Comparison of ENCODE assay signal across 8 cellular contexts in genomic region chr1:16623773-16624719, GRCh38. TPM values are rescaled to one million over a fixed set of nuclear protein-coding genes. Genes with fewer than 3 reads are reported as not detected.
DNase-seq lines count a peak whose midpoint lies in the region; TF ChIP-seq lines count a peak whose summit lies in the region.
"Not testable (repeated sequence)": the region's sequence is repeated elsewhere in the genome, so short reads cannot be mapped to it uniquely, and the experiment has no call there.

No MANE protein-coding gene starts in this region.

- H3K27ac ChIP-seq in colonic mucosa, result peak overlapping the region; percentile 49
- peak overlapping the region; percentile 36 for H3K27ac ChIP-seq in osteoblast (ENCODE audit: low read depth, low read length)
- peak overlapping the region; percentile 67 to 76 (median 69) for H3K27ac ChIP-seq in transverse colon

- H3K4me3 ChIP-seq in colonic mucosa; osteoblast (ENCODE audit: insufficient read depth, low read length); transverse colon: not testable (repeated sequence)

- TF ChIP-seq POLR2A in transverse colon (IDR thresholded peaks at IDR 0.05), result peak; percentile 29

- H3K4me1 ChIP-seq in colonic mucosa, result not testable (repeated sequence)
- H3K4me1 ChIP-seq in osteoblast (ENCODE audit: insufficient read depth, low read length) (peaks cover 13% of the 10 kb centered on the region), transverse colon (peaks cover 3 to 18% (median 15%) of the 10 kb centered on the region in 4 donors)

- peaks cover 24% of the 10 kb centered on the region for H4K20me1 ChIP-seq in osteoblast (ENCODE audit: insufficient read depth, low read length)

- DNase-seq in DMS 273 treated with DMSO at 0.1 percent for 48 hours (lab: John Stamatoyannopoulos, UW) (peak; percentile 85), NCI-H1092 treated with DMSO at 0.1 percent for 48 hours (lab: John Stamatoyannopoulos, UW) (peak; percentile 100), NCI-H345 treated with DMSO at 0.1 percent for 48 hours (lab: John Stamatoyannopoulos, UW; ENCODE audit: unreplicated experiment) (peak; percentile 69), colonic mucosa (peak; percentile 99), islet precursor cell (peak; percentile 72), osteoblast (ENCODE audit: insufficient read length, low spot score, missing footprints) (peak; percentile 83), transverse colon (peak; percentile 99)
- peak; percentile 64 for DNase-seq in activated CD8-positive, alpha-beta memory T cell treated with anti-CD3 and anti-CD28 coated beads for 24 hours

- H2AFZ ChIP-seq in osteoblast (ENCODE audit: low read length), result not testable (repeated sequence)

- H3K9ac ChIP-seq in colonic mucosa (ENCODE audit: low read depth in 2 of 2, low read length in 2 of 2), result peak overlapping the region; percentile 58 to 66

- not testable (repeated sequence) for TF ChIP-seq EP300 in transverse colon (IDR thresholded peaks at IDR 0.05; ENCODE audit: low read depth)

- WGBS in transverse colon (ENCODE audit: low coverage in 1 of 2), 2 donors, result 46 to 62% methylated on average over 4 to 27 of the region's 27 CpGs

- intact Hi-C loops in colonic mucosa (cut with DNase I); transverse colon (cut with DNase I; ENCODE audit: low total_unique reads): not testable (repeated sequence)

- TF ChIP-seq CTCF in colonic mucosa (IDR thresholded peaks at IDR 0.05); osteoblast (IDR thresholded peaks at IDR 0.05; ENCODE audit: extremely low read depth, low read depth, low read length); transverse colon (IDR thresholded peaks at IDR 0.05): not testable (repeated sequence)

- H3K4me2 ChIP-seq in osteoblast (ENCODE audit: insufficient read depth, low read length), result not testable (repeated sequence)

- not testable (repeated sequence) for H3K79me2 ChIP-seq in osteoblast (ENCODE audit: insufficient read depth, low read length)

- in situ Hi-C loops in transverse colon (cut with MboI; ENCODE audit: low pct_ligation_motif_present in 1 of 4, low pct_unique_long_range_greater_than_20kb in 1 of 4, low sequenced_read_pairs in 3 of 4), result loop anchor here in 1 of 4 donors (5.0 kb wide), 1 partner anchor 328 kb away; no protein-coding TSS in a partner anchor

- H3K27me3 ChIP-seq in colonic mucosa; osteoblast (ENCODE audit: insufficient read depth, low read length); transverse colon: not testable (repeated sequence)

- H3K9me3 ChIP-seq in colonic mucosa; osteoblast (ENCODE audit: low read depth, low read length); transverse colon: not testable (repeated sequence)

- H3K36me3 ChIP-seq in colonic mucosa (peaks cover 17% of the 10 kb centered on the region), osteoblast (ENCODE audit: insufficient read depth, low read length) (peaks cover 24% of the 10 kb centered on the region), transverse colon (peaks cover 0 to 23% (median 11%) of the 10 kb centered on the region in 4 donors)

RNA-seq across cellular contexts. Expression of gene NBPF1, which starts 10.7 kb away (rescaled TPM):
- total RNA-seq in colonic mucosa (10 to 100 TPM; 45.2 to 54.3 TPM), osteoblast (54.6 and 71.6 TPM in 2 replicates), transverse colon (100 to 1,000 TPM in 3 of 4 donors, 10 to 100 TPM in 1; 70.1 to 178 (median 148) TPM)

RNA-seq across cellular contexts. Expression of gene RNU1-3, which starts 42.7 kb away (rescaled TPM):
- total RNA-seq in colonic mucosa, result 1,000 to 10,000 TPM; 1,159 to 2,517 TPM
- total RNA-seq in osteoblast, result under 0.01 TPM in 1 of 2 replicates, not detected in the other
- total RNA-seq in transverse colon, result under 1 TPM in 3 of 4 donors, not detected in 1; under 0.01 TPM

Comparison
In these comparisons a context has a peak if more than half of its experiments do, and no peak if none do; other contexts are left out.
1. RNA of gene RNU1-3, which starts 42.7 kb away (total RNA-seq): 1,159 to 2,517 TPM in colonic mucosa; under 0.01 TPM in osteoblast and under 0.01 TPM in transverse colon; every median in the first group is over 1,000 times any median in the second.
2. Peak in every context shown above with its lines, with median percentiles within 50 percentile points of each other: DNase-seq and H3K27ac ChIP-seq.